In genomic region chr2:65378308-65378689, GRCh38 we compare ENCODE assay signal across 14 cellular contexts.
"Had no signal": no experiment of that assay in that cellular context is flagged by ENCODE, and none has a peak within 500 bp of the region (broad histone marks: within the 10 kb centered on the region; RNA-seq: fewer than 3 reads in every experiment).

No MANE protein-coding gene starts in this region.

- H3K9me3 ChIP-seq: gastrocnemius medialis, heart left ventricle, suprapubic skin had no signal

- H3K4me3 ChIP-seq: gastrocnemius medialis, heart left ventricle, suprapubic skin had no signal

- H3K27me3 Mint-ChIP-seq: activated T-helper 17 cell treated with anti-CD3 and anti-CD28 coated beads, Interleukin-2, amount 50 U/mL, for 72 hours; progenitor cell of endocrine pancreas; T-helper 17 cell had no signal

- H3K27me3 ChIP-seq: gastrocnemius medialis, heart left ventricle, suprapubic skin had no signal

- H3K4me3 Mint-ChIP-seq: activated T-helper 17 cell treated with anti-CD3 and anti-CD28 coated beads, Interleukin-2, amount 50 U/mL, for 72 hours; memory B cell; natural killer cell treated with Interleukin-12 subunit alpha and Interleukin-12 subunit beta and Interleukin-15 and Interleukin-18, amount 100 ng/mL, for 72 hours; T-helper 17 cell had no signal

- H3K27ac Mint-ChIP-seq: activated T-helper 17 cell treated with anti-CD3 and anti-CD28 coated beads, Interleukin-2, amount 50 U/mL, for 72 hours; memory B cell; natural killer cell treated with Interleukin-12 subunit alpha and Interleukin-12 subunit beta and Interleukin-15 and Interleukin-18, amount 100 ng/mL, for 72 hours; progenitor cell of endocrine pancreas; T-helper 17 cell had no signal

- H3K27ac ChIP-seq: heart left ventricle, suprapubic skin, WERI-Rb-1 had no signal

- H3K36me3 Mint-ChIP-seq: memory B cell; natural killer cell treated with Interleukin-12 subunit alpha and Interleukin-12 subunit beta and Interleukin-15 and Interleukin-18, amount 100 ng/mL, for 72 hours had no signal

- DNase-seq: activated naive CD4-positive, alpha-beta T cell treated with Interleukin-2 at 50 U/mL for 16 hours; aorta; gastrocnemius medialis; right cardiac atrium; stimulated activated CD4-positive, alpha-beta T cell treated with anti-CD3 and anti-CD28 coated beads, Interleukin-4, amount 100 ng/mL, for 4 hours; stimulated activated naive CD4-positive, alpha-beta T cell treated with Interleukin-2 at 50 U/mL for 16 hours; T-helper 17 cell; WERI-Rb-1 had no signal

- H3K36me3 ChIP-seq: gastrocnemius medialis, suprapubic skin, WERI-Rb-1 had no signal

- H3K9me3 Mint-ChIP-seq: activated T-helper 17 cell treated with anti-CD3 and anti-CD28 coated beads, Interleukin-2, amount 50 U/mL, for 72 hours; memory B cell; natural killer cell treated with Interleukin-12 subunit alpha and Interleukin-12 subunit beta and Interleukin-15 and Interleukin-18, amount 100 ng/mL, for 72 hours had no signal

- ATAC-seq: T-helper 17 cell had no signal
